ENCODE assay signal across 7 cellular contexts in genomic region chr6:144055121-144055931, GRCh38. TPM values are rescaled to one million over a fixed set of nuclear protein-coding genes. Genes with fewer than 3 reads are reported as not detected.
DNase-seq lines count a peak whose midpoint lies in the region; ATAC-seq and TF ChIP-seq lines count a peak whose summit lies in the region.

No MANE protein-coding gene starts in this region.

- no peaks in the 10 kb centered on the region for H3K9me3 Mint-ChIP-seq in activated CD8-positive, alpha-beta T cell treated with anti-CD3 and anti-CD28 coated beads for 36 hours

- peak overlapping the region; percentile 95 for H3K27ac Mint-ChIP-seq in activated CD8-positive, alpha-beta T cell treated with anti-CD3 and anti-CD28 coated beads for 36 hours

- H3K36me3 ChIP-seq in H7 (replicated peaks; ENCODE audit: control insufficient read depth, insufficient read depth, low read length) (no peaks in the 10 kb centered on the region), gastroesophageal sphincter (no peaks in the 10 kb centered on the region)

- no peaks in the 10 kb centered on the region for H3K36me3 Mint-ChIP-seq in activated CD8-positive, alpha-beta T cell treated with anti-CD3 and anti-CD28 coated beads for 36 hours (ENCODE audit: low read depth)

- WGBS in gastroesophageal sphincter (ENCODE audit: low coverage in 1 of 2), 2 donors = 58 to 63% methylated on average over 6 of the region's 6 CpGs

- intact Hi-C loops in activated CD8-positive, alpha-beta T cell treated with anti-CD3 and anti-CD28 coated beads for 36 hours (cut with micrococcal nuclease) = no loop called here

- no peaks in the 10 kb centered on the region for H3K27me3 ChIP-seq in H7 (ENCODE audit: control insufficient read depth, insufficient read depth, low read length)
- peaks cover 4% of the 10 kb centered on the region for H3K27me3 ChIP-seq in gastroesophageal sphincter

- no peak for TF ChIP-seq POLR2A in gastroesophageal sphincter (IDR thresholded peaks at IDR 0.05)

- H3K4me1 Mint-ChIP-seq in activated CD8-positive, alpha-beta T cell treated with anti-CD3 and anti-CD28 coated beads for 36 hours (ENCODE audit: low read depth) = peaks cover 27% of the 10 kb centered on the region

- TF ChIP-seq CTCF in activated CD8-positive, alpha-beta T cell treated with anti-CD3 and anti-CD28 coated beads for 36 hours (IDR thresholded peaks at IDR 0.05) = no peak
- no peak for TF ChIP-seq CTCF in gastroesophageal sphincter (IDR thresholded peaks at IDR 0.05)

- ATAC-seq in GM19328 (IDR thresholded peaks at IDR 0.05; ENCODE audit: unreplicated experiment) (peak; percentile 89), HG03103 (IDR thresholded peaks at IDR 0.05; ENCODE audit: low read depth, unreplicated experiment) (peak; percentile 72), gastroesophageal sphincter (no peak)
- ATAC-seq in activated CD8-positive, alpha-beta T cell treated with anti-CD3 and anti-CD28 coated beads for 36 hours = peak; percentile 86

- POLR2A ChIA-PET in activated CD8-positive, alpha-beta T cell treated with anti-CD3 and anti-CD28 coated beads for 36 hours (lab: Charles Lee) = interaction anchor here (0.6 to 3.9 kb wide), 11 partner anchors 9 to 160 kb away, joined by 3 to 45 read pairs (median 3); partner anchors contain the start of gene SF3B5

- H3K4me3 ChIP-seq in H7 (ENCODE audit: insufficient read depth, low read depth, low read length) (no peak overlapping the region), gastroesophageal sphincter (no peak overlapping the region)

- H3K9me3 ChIP-seq in gastroesophageal sphincter = no peaks in the 10 kb centered on the region

- H3K4me3 Mint-ChIP-seq in activated CD8-positive, alpha-beta T cell treated with anti-CD3 and anti-CD28 coated beads for 36 hours = peak overlapping the region; percentile 69

- no peak overlapping the region for H3K27ac ChIP-seq in gastroesophageal sphincter

- peak; percentile 86 for DNase-seq in activated CD8-positive, alpha-beta T cell treated with anti-CD3 and anti-CD28 coated beads for 36 hours
- DNase-seq in pons (ENCODE audit: low spot score) (peak; percentile 20), H7 (no peak), cortex of kidney (lab: John Stamatoyannopoulos, UW) (no peak)

- CTCF ChIA-PET in activated CD8-positive, alpha-beta T cell treated with anti-CD3 and anti-CD28 coated beads for 36 hours (lab: Charles Lee) = interaction anchor here (1.0 to 2.5 kb wide), 5 partner anchors 10 to 161 kb away, joined by 3 to 19 read pairs (median 6); no protein-coding TSS in a partner anchor

- TF ChIP-seq EP300 in gastroesophageal sphincter (IDR thresholded peaks at IDR 0.05) = no peak

- H3K27me3 Mint-ChIP-seq in activated CD8-positive, alpha-beta T cell treated with anti-CD3 and anti-CD28 coated beads for 36 hours = no peaks in the 10 kb centered on the region

- H3K4me1 ChIP-seq in gastroesophageal sphincter = no peaks in the 10 kb centered on the region

RNA-seq across cellular contexts. Expression of gene SF3B5, which starts 40.0 kb away (rescaled TPM):
- 100 to 1,000 TPM; 207 to 210 TPM for total RNA-seq in activated CD8-positive, alpha-beta T cell treated with anti-CD3 and anti-CD28 coated beads for 36 hours
- total RNA-seq in H7 (2014; rRNA removed; shearing (Covaris generic)) = 129 and 171 TPM in 2 replicates
- 100 to 1,000 TPM; 102 to 123 (median 116) TPM for total RNA-seq in gastroesophageal sphincter

RNA-seq across cellular contexts. Expression of gene PLAGL1, which starts 47.3 kb away (rescaled TPM):
- 10 to 100 TPM; 19.0 to 20.7 TPM for total RNA-seq in activated CD8-positive, alpha-beta T cell treated with anti-CD3 and anti-CD28 coated beads for 36 hours
- total RNA-seq in H7 (2014; rRNA removed; shearing (Covaris generic)) = 0.07 and 1.7 TPM in 2 replicates
- total RNA-seq in gastroesophageal sphincter = 10 to 100 TPM; 13.2 to 26.3 (median 17.5) TPM

Comparison
In these comparisons a context has a peak if more than half of its experiments do, and no peak if none do; other contexts are left out.
1. DNase-seq: peak in activated CD8-positive, alpha-beta T cell treated with anti-CD3 and anti-CD28 coated beads for 36 hours (single experiment) and pons (single experiment); none in H7 (single experiment) and cortex of kidney (single experiment).